1 cellular context compared by ENCODE assay signal in the genomic region with DNA sequence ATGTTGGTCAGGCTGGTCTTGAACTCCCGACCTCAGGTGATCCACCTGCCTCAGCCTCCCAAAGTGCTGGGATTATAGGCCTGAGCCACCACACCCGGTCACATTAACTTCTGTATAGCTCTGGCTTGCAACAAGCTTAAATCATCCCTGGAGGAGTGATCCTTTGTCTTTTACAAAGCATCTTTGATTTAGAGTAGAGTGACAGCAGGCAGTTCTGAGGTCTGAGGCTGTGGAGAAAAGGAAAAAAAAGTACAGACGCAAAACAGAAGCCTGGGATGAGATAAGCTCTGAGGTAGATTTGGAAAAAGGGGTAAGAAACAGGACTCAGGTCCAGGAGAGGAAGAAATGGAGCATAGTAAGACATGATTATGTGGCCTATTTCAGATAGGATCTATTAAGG.
TF ChIP-seq lines count a peak whose summit lies in the region.

No MANE protein-coding gene starts in this region.

TF ChIP-seq in K562, 482 proteins besides CTCF, POLR2A, EP300 and RAD21 (continued from another document):
- TF ChIP-seq, protein P1, sequence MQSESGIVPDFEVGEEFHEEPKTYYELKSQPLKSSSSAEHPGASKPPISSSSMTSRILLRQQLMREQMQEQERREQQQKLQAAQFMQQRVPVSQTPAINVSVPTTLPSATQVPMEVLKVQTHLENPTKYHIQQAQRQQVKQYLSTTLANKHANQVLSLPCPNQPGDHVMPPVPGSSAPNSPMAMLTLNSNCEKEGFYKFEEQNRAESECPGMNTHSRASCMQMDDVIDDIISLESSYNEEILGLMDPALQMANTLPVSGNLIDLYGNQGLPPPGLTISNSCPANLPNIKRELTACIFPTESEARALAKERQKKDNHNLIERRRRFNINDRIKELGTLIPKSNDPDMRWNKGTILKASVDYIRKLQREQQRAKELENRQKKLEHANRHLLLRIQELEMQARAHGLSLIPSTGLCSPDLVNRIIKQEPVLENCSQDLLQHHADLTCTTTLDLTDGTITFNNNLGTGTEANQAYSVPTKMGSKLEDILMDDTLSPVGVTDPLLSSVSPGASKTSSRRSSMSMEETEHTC (IDR thresholded peaks at IDR 0.05): no peak
- TF ChIP-seq FOXP1 (CRISPR knock-in tag; IDR thresholded peaks at IDR 0.05): no peak
- TF ChIP-seq ZNF133 (CRISPR knock-in tag; IDR thresholded peaks at IDR 0.05): no peak
- no peak for TF ChIP-seq RFX7 (CRISPR knock-in tag; IDR thresholded peaks at IDR 0.05)
- TF ChIP-seq, protein P2, sequence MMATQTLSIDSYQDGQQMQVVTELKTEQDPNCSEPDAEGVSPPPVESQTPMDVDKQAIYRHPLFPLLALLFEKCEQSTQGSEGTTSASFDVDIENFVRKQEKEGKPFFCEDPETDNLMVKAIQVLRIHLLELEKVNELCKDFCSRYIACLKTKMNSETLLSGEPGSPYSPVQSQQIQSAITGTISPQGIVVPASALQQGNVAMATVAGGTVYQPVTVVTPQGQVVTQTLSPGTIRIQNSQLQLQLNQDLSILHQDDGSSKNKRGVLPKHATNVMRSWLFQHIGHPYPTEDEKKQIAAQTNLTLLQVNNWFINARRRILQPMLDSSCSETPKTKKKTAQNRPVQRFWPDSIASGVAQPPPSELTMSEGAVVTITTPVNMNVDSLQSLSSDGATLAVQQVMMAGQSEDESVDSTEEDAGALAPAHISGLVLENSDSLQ (IDR thresholded peaks at IDR 0.05): peak; percentile 55
- no peak for TF ChIP-seq TRIM28 (IDR thresholded peaks at IDR 0.05)
- TF ChIP-seq PHF8 (IDR thresholded peaks at IDR 0.05; ENCODE audit: borderline replicate concordance, low read length): no peak
- TF ChIP-seq ZNF644 (tag; IDR thresholded peaks at IDR 0.05; ENCODE audit: low read depth): no peak
- TF ChIP-seq, protein P3, sequence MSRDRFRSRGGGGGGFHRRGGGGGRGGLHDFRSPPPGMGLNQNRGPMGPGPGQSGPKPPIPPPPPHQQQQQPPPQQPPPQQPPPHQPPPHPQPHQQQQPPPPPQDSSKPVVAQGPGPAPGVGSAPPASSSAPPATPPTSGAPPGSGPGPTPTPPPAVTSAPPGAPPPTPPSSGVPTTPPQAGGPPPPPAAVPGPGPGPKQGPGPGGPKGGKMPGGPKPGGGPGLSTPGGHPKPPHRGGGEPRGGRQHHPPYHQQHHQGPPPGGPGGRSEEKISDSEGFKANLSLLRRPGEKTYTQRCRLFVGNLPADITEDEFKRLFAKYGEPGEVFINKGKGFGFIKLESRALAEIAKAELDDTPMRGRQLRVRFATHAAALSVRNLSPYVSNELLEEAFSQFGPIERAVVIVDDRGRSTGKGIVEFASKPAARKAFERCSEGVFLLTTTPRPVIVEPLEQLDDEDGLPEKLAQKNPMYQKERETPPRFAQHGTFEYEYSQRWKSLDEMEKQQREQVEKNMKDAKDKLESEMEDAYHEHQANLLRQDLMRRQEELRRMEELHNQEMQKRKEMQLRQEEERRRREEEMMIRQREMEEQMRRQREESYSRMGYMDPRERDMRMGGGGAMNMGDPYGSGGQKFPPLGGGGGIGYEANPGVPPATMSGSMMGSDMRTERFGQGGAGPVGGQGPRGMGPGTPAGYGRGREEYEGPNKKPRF (IDR thresholded peaks at IDR 0.05; ENCODE audit: low read depth, low read length): no peak
